ENCODE assay signal across 10 cellular contexts in the genomic region with DNA sequence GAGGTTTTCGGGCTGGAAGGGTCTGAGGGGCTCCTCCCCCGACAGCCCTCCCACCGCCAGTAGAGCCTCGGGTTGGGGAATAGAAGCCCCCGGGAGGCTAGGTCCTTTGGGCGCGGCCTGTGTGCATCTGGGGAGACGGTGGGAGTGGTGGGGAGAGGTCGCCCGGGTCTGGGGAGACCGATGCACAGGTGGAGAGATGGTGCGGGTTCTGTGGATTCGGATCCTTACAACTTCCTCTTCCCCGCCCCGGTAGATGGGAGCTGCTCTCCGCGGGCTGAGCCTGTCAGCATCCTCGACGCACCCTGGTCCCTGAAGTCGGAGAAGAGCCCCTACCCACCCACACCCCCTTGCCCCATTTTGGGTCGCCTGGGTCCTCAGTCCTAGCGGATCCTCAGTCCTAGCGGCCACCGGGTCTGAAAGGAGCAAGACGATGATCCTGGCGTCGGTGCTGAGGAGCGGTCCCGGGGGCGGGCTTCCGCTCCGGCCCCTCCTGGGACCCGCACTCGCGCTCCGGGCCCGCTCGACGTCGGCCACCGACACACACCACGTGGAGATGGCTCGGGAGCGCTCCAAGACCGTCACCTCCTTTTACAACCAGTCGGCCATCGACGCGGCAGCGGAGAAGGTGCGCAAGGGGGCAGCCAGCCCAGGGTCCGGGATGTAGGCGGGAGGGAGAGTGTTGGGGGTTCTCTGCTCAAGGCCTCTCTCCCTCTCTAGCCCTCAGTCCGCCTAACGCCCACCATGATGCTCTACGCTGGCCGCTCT. TPM values are rescaled to one million over a fixed set of nuclear protein-coding genes. Genes with fewer than 3 reads are reported as not detected.
DNase-seq lines count a peak whose midpoint lies in the region; ATAC-seq, FAIRE-seq and TF ChIP-seq lines count a peak whose summit lies in the region.
"Had no signal": no experiment of that assay in that cellular context is flagged by ENCODE, and none has a peak within 500 bp of the region (broad histone marks: within the 10 kb centered on the region; RNA-seq: fewer than 3 reads in every experiment).

No MANE protein-coding gene starts in this region.

- WGBS in HepG2 (ENCODE audit: low lambda C conversion rate) = 90% methylated on average over 40 of the region's 57 CpGs

- H3K4me2 ChIP-seq in HepG2 (ENCODE audit: low read depth, low read length) = peak overlapping the region; percentile 94

- no peaks in the 10 kb centered on the region for H4K20me1 ChIP-seq in HepG2 (ENCODE audit: insufficient read depth, low read length)

- no peaks in the 10 kb centered on the region for H3K9me3 ChIP-seq in HepG2 (ENCODE audit: low read length)
- no peaks in the 10 kb centered on the region for H3K9me3 ChIP-seq in tibial artery

- intact Hi-C loops in HepG2 (cut with micrococcal nuclease; ENCODE audit: unreplicated experiment) = loop anchor here (5.0 kb wide), 1 partner anchor 48 kb away; no protein-coding TSS in a partner anchor
- intact Hi-C loops in tibial artery (cut with DNase I; ENCODE audit: low total_unique reads) = no loop called here

- H3K36me3 ChIP-seq in HepG2 (replicated peaks in 1 of 2; ENCODE audit: control insufficient read depth in 1 of 2, insufficient read depth in 2 of 2, low read length in 2 of 2) = peaks cover 20 to 35% of the 10 kb centered on the region in 2 experiments
- peaks cover 19 to 37% (median 33%) of the 10 kb centered on the region in 3 donors for H3K36me3 ChIP-seq in tibial artery

- CTCF ChIA-PET in activated CD4-positive, alpha-beta T cell treated with anti-CD3 and anti-CD28 coated beads, Interleukin-2, amount 10 ng/mL, durations not matched to agents 7 days and 5 days (lab: Charles Lee) = no interaction called here
- CTCF ChIA-PET in HepG2 (lab: Yijun Ruan, JAX; ENCODE audit: low intra/inter-chr PET ratio, low total read pairs) = no interaction called here

- TF ChIP-seq POLR2A in HepG2 (IDR thresholded peaks at IDR 0.05; ENCODE audit: insufficient read depth in 1 of 2, low read depth in 2 of 2, low read length in 2 of 2) = no peak

- H3K79me2 ChIP-seq in HepG2 (ENCODE audit: insufficient read depth, low read length) = peaks cover 12% of the 10 kb centered on the region

- in situ Hi-C loops in astrocyte of the spinal cord (cut with HindIII; ENCODE audit: low sequenced_read_pairs) = no loop called here
- in situ Hi-C loops in HepG2 (cut with HindIII; ENCODE audit: extremely low pct_ligation_motif_present, low pct_unique_long_range_greater_than_20kb) = no loop called here

- no peak for TF ChIP-seq RAD21 in HepG2 (CRISPR knock-in tag; IDR thresholded peaks at IDR 0.05)

- H3K27ac ChIP-seq in HepG2 (ENCODE audit: extremely low read length, insufficient read depth, low read length) = peak overlapping the region; percentile 54
- peak overlapping the region; percentile 94 to 98 for H3K27ac ChIP-seq in tibial artery

- H3K4me1 Mint-ChIP-seq in activated CD4-positive, alpha-beta T cell treated with anti-CD3 and anti-CD28 coated beads, Interleukin-2, amount 10 ng/mL, durations not matched to agents 7 days and 5 days = peaks cover 33% of the 10 kb centered on the region

- peak overlapping the region; percentile 75 for H3K4me3 Mint-ChIP-seq in activated CD4-positive, alpha-beta T cell treated with anti-CD3 and anti-CD28 coated beads, Interleukin-2, amount 10 ng/mL, durations not matched to agents 7 days and 5 days

- no peak for DNase-seq in activated CD4-positive, alpha-beta T cell treated with anti-CD3 and anti-CD28 coated beads, Interleukin-2, amount 10 ng/mL, durations not matched to agents 7 days and 5 days
- DNase-seq in activated CD4-positive, alpha-beta T cell treated with anti-CD3 and anti-CD28 coated beads for 1 hour = no peak
- DNase-seq in astrocyte of the spinal cord (ENCODE audit: low read depth, low spot score) (no peak), HepG2 (ENCODE audit: low spot score) (no peak), tibial artery (no peak), NCI-H510A treated with DMSO at 0.1 percent for 48 hours (lab: John Stamatoyannopoulos, UW) (no peak), T-helper 9 cell (no peak)

- H3K36me3 Mint-ChIP-seq in activated CD4-positive, alpha-beta T cell treated with anti-CD3 and anti-CD28 coated beads, Interleukin-2, amount 10 ng/mL, durations not matched to agents 7 days and 5 days (ENCODE audit: low read depth) = peaks cover 19% of the 10 kb centered on the region

- H2AFZ ChIP-seq in HepG2 (ENCODE audit: low read length) = no peak overlapping the region

- no peaks in the 10 kb centered on the region for H3K27me3 ChIP-seq in HepG2 (ENCODE audit: control insufficient read depth in 1 of 2, insufficient read depth in 2 of 2, low read length in 2 of 2)
- H3K27me3 ChIP-seq in tibial artery = no peaks in the 10 kb centered on the region

- no peak for ATAC-seq in HepG2
- no peak for ATAC-seq in HG03039 (IDR thresholded peaks at IDR 0.05; ENCODE audit: unreplicated experiment)

- BruUV-seq in HepG2 (replicated peaks; lab: Mats Ljungman, UMichigan) = TSS peak; percentile 44

- POLR2A ChIA-PET in activated CD4-positive, alpha-beta T cell treated with anti-CD3 and anti-CD28 coated beads, Interleukin-2, amount 10 ng/mL, durations not matched to agents 7 days and 5 days (lab: Charles Lee) = no interaction called here
- POLR2A ChIA-PET in HepG2 (lab: Yijun Ruan, JAX) = interaction anchor here (1.3 to 3.7 kb wide), 2 partner anchors 9 to 33 kb away, joined by 4 to 17 read pairs; a partner anchor contains a TSS

- no peaks in the 10 kb centered on the region for H3K27me3 Mint-ChIP-seq in activated CD4-positive, alpha-beta T cell treated with anti-CD3 and anti-CD28 coated beads, Interleukin-2, amount 10 ng/mL, durations not matched to agents 7 days and 5 days

- H3K4me1 ChIP-seq in HepG2 (ENCODE audit: insufficient read depth, low read length) (peaks cover 50% of the 10 kb centered on the region), tibial artery (peaks cover 0 to 40% (median 17%) of the 10 kb centered on the region in 4 donors)

- no peak for FAIRE-seq in HepG2 (lab: Jason Lieb, UNC)

- TF ChIP-seq CTCF in astrocyte of the spinal cord (IDR thresholded peaks at IDR 0.05; ENCODE audit: low read depth, low read length) = no peak
- no peak for TF ChIP-seq CTCF in HepG2 (CRISPR knock-in tag; IDR thresholded peaks at IDR 0.05)
- TF ChIP-seq CTCF in tibial artery (IDR thresholded peaks at IDR 0.05) = no peak

- peak overlapping the region; percentile 90 for H3K9ac ChIP-seq in HepG2 (ENCODE audit: insufficient read depth, low read depth, low read length)

- H3K9me3 Mint-ChIP-seq in activated CD4-positive, alpha-beta T cell treated with anti-CD3 and anti-CD28 coated beads, Interleukin-2, amount 10 ng/mL, durations not matched to agents 7 days and 5 days = no peaks in the 10 kb centered on the region

- H3K4me3 ChIP-seq in astrocyte of the spinal cord (ENCODE audit: low read depth, low read length) (peak overlapping the region; percentile 76), HepG2 (replicated peaks in 1 of 3; ENCODE audit: insufficient read depth in 1 of 3, low read depth in 2 of 3, low read length in 3 of 3) (peak overlapping the region; percentile 87 to 100 (median 94)), tibial artery (peak overlapping the region; percentile 88 to 93)

- H3K27ac Mint-ChIP-seq in activated CD4-positive, alpha-beta T cell treated with anti-CD3 and anti-CD28 coated beads, Interleukin-2, amount 10 ng/mL, durations not matched to agents 7 days and 5 days = peak overlapping the region; percentile 78

- no peak for TF ChIP-seq EP300 in HepG2 (IDR thresholded peaks at IDR 0.05; ENCODE audit: low read depth in 2 of 2, low read length in 2 of 2)
- 0 out of 2 replicates have a peak, but pooled peaks have one; percentile 11 for TF ChIP-seq EP300 in HepG2 (CRISPR knock-in tag; IDR thresholded peaks at IDR 0.05; ENCODE audit: borderline replicate concordance)

RNA-seq across cellular contexts. Expression of a gene that starts 0.8 kb away (rescaled TPM):
- 10 to 100 TPM; 23.0 to 23.5 TPM for total RNA-seq in activated CD4-positive, alpha-beta T cell treated with anti-CD3 and anti-CD28 coated beads, Interleukin-2, amount 10 ng/mL, durations not matched to agents 7 days and 5 days
- total RNA-seq in HepG2 (2016; rRNA removed; fragmentation: Illumina TruSeq; extraction: Trizol) = 24.9 and 25.2 TPM in 2 replicates
- total RNA-seq in HepG2 (2016; cell fraction: cytosol; rRNA removed; fragmentation: Illumina TruSeq; extraction: Trizol; ENCODE audit: low read depth) = 25.2 and 38.0 TPM in 2 replicates
- 21.6 and 21.9 TPM in 2 replicates for total RNA-seq in HepG2 (2016; cell fraction: insoluble cytoplasmic fraction; rRNA removed; fragmentation: Illumina TruSeq; extraction: Trizol)
- 42.8 and 61.6 TPM in 2 replicates for total RNA-seq in HepG2 (2016; cell fraction: membrane; rRNA removed; fragmentation: Illumina TruSeq; extraction: Trizol)
- total RNA-seq in HepG2 (2016; cell fraction: nucleus; rRNA removed; fragmentation: Illumina TruSeq; extraction: Trizol) = 12.9 and 14.9 TPM in 2 replicates
- polyA plus RNA-seq in HepG2 (2011; rRNA removed) = 42.6 and 54.2 TPM in 2 replicates
- polyA plus RNA-seq in HepG2 (2011; cell fraction: cytosol; rRNA removed) = 29.2 and 38.9 TPM in 2 replicates
- polyA plus RNA-seq in HepG2 (2011; cell fraction: nucleus; rRNA removed) = 119 and 127 TPM in 2 replicates
- polyA plus RNA-seq in HepG2 (2012) = 36.4 and 39.6 TPM in 2 replicates
- polyA plus RNA-seq in HepG2 (2016; cell fraction: cytosol; fragmentation: Illumina TruSeq; extraction: Trizol; ENCODE audit: low read depth) = 61.2 and 88.9 TPM in 2 replicates
- 38.3 and 44.6 TPM in 2 replicates for polyA plus RNA-seq in HepG2 (2016; cell fraction: insoluble cytoplasmic fraction; fragmentation: Illumina TruSeq; extraction: Trizol; ENCODE audit: low read depth)
- polyA plus RNA-seq in HepG2 (2016; cell fraction: membrane; fragmentation: Illumina TruSeq; extraction: Trizol; ENCODE audit: low read depth) = 82.3 and 100 TPM in 2 replicates
- 34.1 and 38.8 TPM in 2 replicates for polyA plus RNA-seq in HepG2 (2016; cell fraction: nucleus; fragmentation: Illumina TruSeq; extraction: Trizol; ENCODE audit: insufficient read depth, low read depth)
- 34.7 and 50.5 TPM in 2 replicates for polyA minus RNA-seq in HepG2 (2011; rRNA and poly(A)+ RNA removed; ENCODE audit: low replicate concordance)
- polyA minus RNA-seq in HepG2 (2011; cell fraction: cytosol; rRNA and poly(A)+ RNA removed) = 23.9 and 34.2 TPM in 2 replicates
- 25.6 and 37.4 TPM in 2 replicates for polyA minus RNA-seq in HepG2 (2011; cell fraction: nucleus; rRNA and poly(A)+ RNA removed)

RNA-seq across cellular contexts. Expression of a gene that starts 8.5 kb away (rescaled TPM):
- total RNA-seq in activated CD4-positive, alpha-beta T cell treated with anti-CD3 and anti-CD28 coated beads, Interleukin-2, amount 10 ng/mL, durations not matched to agents 7 days and 5 days = 10 to 100 TPM; 63.4 to 67.7 TPM
- 69.5 and 79.0 TPM in 2 replicates for total RNA-seq in HepG2 (2016; rRNA removed; fragmentation: Illumina TruSeq; extraction: Trizol)
- 35.7 and 36.8 TPM in 2 replicates for total RNA-seq in HepG2 (2016; cell fraction: cytosol; rRNA removed; fragmentation: Illumina TruSeq; extraction: Trizol; ENCODE audit: low read depth)
- total RNA-seq in HepG2 (2016; cell fraction: insoluble cytoplasmic fraction; rRNA removed; fragmentation: Illumina TruSeq; extraction: Trizol) = 66.0 and 82.2 TPM in 2 replicates
- 28.5 and 33.0 TPM in 2 replicates for total RNA-seq in HepG2 (2016; cell fraction: membrane; rRNA removed; fragmentation: Illumina TruSeq; extraction: Trizol)
- 42.9 and 51.1 TPM in 2 replicates for total RNA-seq in HepG2 (2016; cell fraction: nucleus; rRNA removed; fragmentation: Illumina TruSeq; extraction: Trizol)
- polyA plus RNA-seq in HepG2 (2011; rRNA removed) = 84.2 and 85.3 TPM in 2 replicates
- polyA plus RNA-seq in HepG2 (2011; cell fraction: cytosol; rRNA removed) = 59.8 and 72.8 TPM in 2 replicates
- 112 and 113 TPM in 2 replicates for polyA plus RNA-seq in HepG2 (2011; cell fraction: nucleus; rRNA removed)
- polyA plus RNA-seq in HepG2 (2012) = 49.1 and 52.0 TPM in 2 replicates
- polyA plus RNA-seq in HepG2 (2016; cell fraction: cytosol; fragmentation: Illumina TruSeq; extraction: Trizol; ENCODE audit: low read depth) = 5.9 and 6.1 TPM in 2 replicates
- polyA plus RNA-seq in HepG2 (2016; cell fraction: insoluble cytoplasmic fraction; fragmentation: Illumina TruSeq; extraction: Trizol; ENCODE audit: low read depth) = 58.7 and 63.1 TPM in 2 replicates
- 13.2 and 14.8 TPM in 2 replicates for polyA plus RNA-seq in HepG2 (2016; cell fraction: membrane; fragmentation: Illumina TruSeq; extraction: Trizol; ENCODE audit: low read depth)
- 86.8 and 87.6 TPM in 2 replicates for polyA plus RNA-seq in HepG2 (2016; cell fraction: nucleus; fragmentation: Illumina TruSeq; extraction: Trizol; ENCODE audit: insufficient read depth, low read depth)
- polyA minus RNA-seq in HepG2 (2011; rRNA and poly(A)+ RNA removed; ENCODE audit: low replicate concordance) = 37.8 and 50.2 TPM in 2 replicates
- 25.3 and 26.2 TPM in 2 replicates for polyA minus RNA-seq in HepG2 (2011; cell fraction: cytosol; rRNA and poly(A)+ RNA removed)
- 37.3 and 44.0 TPM in 2 replicates for polyA minus RNA-seq in HepG2 (2011; cell fraction: nucleus; rRNA and poly(A)+ RNA removed)

RNA-seq across cellular contexts. Expression of a gene that starts 14.4 kb away (rescaled TPM):
- 10 to 100 TPM; 55.5 to 59.3 TPM for total RNA-seq in activated CD4-positive, alpha-beta T cell treated with anti-CD3 and anti-CD28 coated beads, Interleukin-2, amount 10 ng/mL, durations not matched to agents 7 days and 5 days
- total RNA-seq in HepG2 (2016; rRNA removed; fragmentation: Illumina TruSeq; extraction: Trizol) = 92.1 and 141 TPM in 2 replicates
- total RNA-seq in HepG2 (2016; cell fraction: cytosol; rRNA removed; fragmentation: Illumina TruSeq; extraction: Trizol; ENCODE audit: low read depth) = 108 and 123 TPM in 2 replicates
- 100 and 140 TPM in 2 replicates for total RNA-seq in HepG2 (2016; cell fraction: insoluble cytoplasmic fraction; rRNA removed; fragmentation: Illumina TruSeq; extraction: Trizol)
- 83.8 and 103 TPM in 2 replicates for total RNA-seq in HepG2 (2016; cell fraction: membrane; rRNA removed; fragmentation: Illumina TruSeq; extraction: Trizol)
- total RNA-seq in HepG2 (2016; cell fraction: nucleus; rRNA removed; fragmentation: Illumina TruSeq; extraction: Trizol) = 94.6 and 113 TPM in 2 replicates
- 613 and 615 TPM in 2 replicates for polyA plus RNA-seq in HepG2 (2011; rRNA removed)
- polyA plus RNA-seq in HepG2 (2011; cell fraction: cytosol; rRNA removed) = 980 and 1,226 TPM in 2 replicates
- 399 and 426 TPM in 2 replicates for polyA plus RNA-seq in HepG2 (2011; cell fraction: nucleus; rRNA removed)
- 226 and 325 TPM in 2 replicates for polyA plus RNA-seq in HepG2 (2012)
- polyA plus RNA-seq in HepG2 (2016; cell fraction: cytosol; fragmentation: Illumina TruSeq; extraction: Trizol; ENCODE audit: low read depth) = 88.3 and 112 TPM in 2 replicates
- 134 and 149 TPM in 2 replicates for polyA plus RNA-seq in HepG2 (2016; cell fraction: insoluble cytoplasmic fraction; fragmentation: Illumina TruSeq; extraction: Trizol; ENCODE audit: low read depth)
- 106 and 112 TPM in 2 replicates for polyA plus RNA-seq in HepG2 (2016; cell fraction: membrane; fragmentation: Illumina TruSeq; extraction: Trizol; ENCODE audit: low read depth)
- 220 and 229 TPM in 2 replicates for polyA plus RNA-seq in HepG2 (2016; cell fraction: nucleus; fragmentation: Illumina TruSeq; extraction: Trizol; ENCODE audit: insufficient read depth, low read depth)
- 450 and 1,230 TPM in 2 replicates for polyA minus RNA-seq in HepG2 (2011; rRNA and poly(A)+ RNA removed; ENCODE audit: low replicate concordance)
- 139 and 156 TPM in 2 replicates for polyA minus RNA-seq in HepG2 (2011; cell fraction: cytosol; rRNA and poly(A)+ RNA removed)
- polyA minus RNA-seq in HepG2 (2011; cell fraction: nucleus; rRNA and poly(A)+ RNA removed) = 91.0 and 99.1 TPM in 2 replicates

RNA-seq across cellular contexts. Expression of a gene that starts 20.2 kb away (rescaled TPM):
- 1 to 10 TPM; 3.5 to 5.7 TPM for total RNA-seq in activated CD4-positive, alpha-beta T cell treated with anti-CD3 and anti-CD28 coated beads, Interleukin-2, amount 10 ng/mL, durations not matched to agents 7 days and 5 days
- 0.65 and 2.2 TPM in 2 replicates for total RNA-seq in HepG2 (2016; rRNA removed; fragmentation: Illumina TruSeq; extraction: Trizol)
- 0.61 and 0.62 TPM in 2 replicates for total RNA-seq in HepG2 (2016; cell fraction: cytosol; rRNA removed; fragmentation: Illumina TruSeq; extraction: Trizol; ENCODE audit: low read depth)
- 0.46 and 2.8 TPM in 2 replicates for total RNA-seq in HepG2 (2016; cell fraction: insoluble cytoplasmic fraction; rRNA removed; fragmentation: Illumina TruSeq; extraction: Trizol)
- 0.49 and 0.52 TPM in 2 replicates for total RNA-seq in HepG2 (2016; cell fraction: membrane; rRNA removed; fragmentation: Illumina TruSeq; extraction: Trizol)
- total RNA-seq in HepG2 (2016; cell fraction: nucleus; rRNA removed; fragmentation: Illumina TruSeq; extraction: Trizol) = 3.2 and 4.5 TPM in 2 replicates
- polyA plus RNA-seq in HepG2 (2011; rRNA removed) = 6.9 and 7.4 TPM in 2 replicates
- 1.0 and 1.6 TPM in 2 replicates for polyA plus RNA-seq in HepG2 (2011; cell fraction: cytosol; rRNA removed)
- 103 and 136 TPM in 2 replicates for polyA plus RNA-seq in HepG2 (2011; cell fraction: nucleus; rRNA removed)
- 3.6 and 7.5 TPM in 2 replicates for polyA plus RNA-seq in HepG2 (2012)
- 0.19 and 0.26 TPM in 2 replicates for polyA plus RNA-seq in HepG2 (2016; cell fraction: cytosol; fragmentation: Illumina TruSeq; extraction: Trizol; ENCODE audit: low read depth)
- polyA plus RNA-seq in HepG2 (2016; cell fraction: insoluble cytoplasmic fraction; fragmentation: Illumina TruSeq; extraction: Trizol; ENCODE audit: low read depth) = 0.60 TPM in 1 of 2 replicates, not detected in the other
- polyA plus RNA-seq in HepG2 (2016; cell fraction: membrane; fragmentation: Illumina TruSeq; extraction: Trizol; ENCODE audit: low read depth) = 0.09 and 0.53 TPM in 2 replicates
- 6.4 and 11.2 TPM in 2 replicates for polyA plus RNA-seq in HepG2 (2016; cell fraction: nucleus; fragmentation: Illumina TruSeq; extraction: Trizol; ENCODE audit: insufficient read depth, low read depth)
- 2.8 and 9.1 TPM in 2 replicates for polyA minus RNA-seq in HepG2 (2011; rRNA and poly(A)+ RNA removed; ENCODE audit: low replicate concordance)
- 0.49 and 0.70 TPM in 2 replicates for polyA minus RNA-seq in HepG2 (2011; cell fraction: cytosol; rRNA and poly(A)+ RNA removed)
- polyA minus RNA-seq in HepG2 (2011; cell fraction: nucleus; rRNA and poly(A)+ RNA removed) = 21.0 and 21.8 TPM in 2 replicates

RNA-seq across cellular contexts. Expression of a gene that starts 26.6 kb away (rescaled TPM):
- under 1 TPM in 1 of 2 experiments, not detected in 1; 0.17 TPM for total RNA-seq in activated CD4-positive, alpha-beta T cell treated with anti-CD3 and anti-CD28 coated beads, Interleukin-2, amount 10 ng/mL, durations not matched to agents 7 days and 5 days
- total RNA-seq in HepG2 (2016; rRNA removed; fragmentation: Illumina TruSeq; extraction: Trizol) = 1.2 and 2.6 TPM in 2 replicates
- 0.18 and 0.20 TPM in 2 replicates for total RNA-seq in HepG2 (2016; cell fraction: cytosol; rRNA removed; fragmentation: Illumina TruSeq; extraction: Trizol; ENCODE audit: low read depth)
- total RNA-seq in HepG2 (2016; cell fraction: insoluble cytoplasmic fraction; rRNA removed; fragmentation: Illumina TruSeq; extraction: Trizol) = 1.4 and 2.9 TPM in 2 replicates
- total RNA-seq in HepG2 (2016; cell fraction: membrane; rRNA removed; fragmentation: Illumina TruSeq; extraction: Trizol) = 0.65 and 0.99 TPM in 2 replicates
- total RNA-seq in HepG2 (2016; cell fraction: nucleus; rRNA removed; fragmentation: Illumina TruSeq; extraction: Trizol) = 3.0 and 3.8 TPM in 2 replicates
- polyA plus RNA-seq in HepG2 (2011; rRNA removed) = 7.2 and 20.0 TPM in 2 replicates
- 11.2 and 11.7 TPM in 2 replicates for polyA plus RNA-seq in HepG2 (2011; cell fraction: cytosol; rRNA removed)
- 8.1 and 15.7 TPM in 2 replicates for polyA plus RNA-seq in HepG2 (2011; cell fraction: nucleus; rRNA removed)
- 12.5 and 34.4 TPM in 2 replicates for polyA plus RNA-seq in HepG2 (2012)
- polyA plus RNA-seq in HepG2 (2016; cell fraction: cytosol; fragmentation: Illumina TruSeq; extraction: Trizol; ENCODE audit: low read depth) = 0.41 and 0.50 TPM in 2 replicates
- polyA plus RNA-seq in HepG2 (2016; cell fraction: insoluble cytoplasmic fraction; fragmentation: Illumina TruSeq; extraction: Trizol; ENCODE audit: low read depth) = 1.6 and 1.8 TPM in 2 replicates
- polyA plus RNA-seq in HepG2 (2016; cell fraction: membrane; fragmentation: Illumina TruSeq; extraction: Trizol; ENCODE audit: low read depth) = 0.51 and 0.63 TPM in 2 replicates
- polyA plus RNA-seq in HepG2 (2016; cell fraction: nucleus; fragmentation: Illumina TruSeq; extraction: Trizol; ENCODE audit: insufficient read depth, low read depth) = 6.6 and 8.0 TPM in 2 replicates
- 0.58 and 12.5 TPM in 2 replicates for polyA minus RNA-seq in HepG2 (2011; rRNA and poly(A)+ RNA removed; ENCODE audit: low replicate concordance)
- polyA minus RNA-seq in HepG2 (2011; cell fraction: cytosol; rRNA and poly(A)+ RNA removed) = 5.5 and 9.5 TPM in 2 replicates
- polyA minus RNA-seq in HepG2 (2011; cell fraction: nucleus; rRNA and poly(A)+ RNA removed) = 0.77 and 2.7 TPM in 2 replicates
- total RNA-seq: Daoy, RPMI7951 had no signal
